In genomic region chr11:60161766-60162165, GRCh38 we compare ENCODE assay signal across 37 cellular contexts. TPM values are rescaled to one million over a fixed set of nuclear protein-coding genes. Genes with fewer than 3 reads are reported as not detected.
"Had no signal": no experiment of that assay in that cellular context is flagged by ENCODE, and none has a peak within 500 bp of the region (broad histone marks: within the 10 kb centered on the region; RNA-seq: fewer than 3 reads in every experiment).

No MANE protein-coding gene starts in this region.

- H3K9me3 ChIP-seq: adrenal gland, esophagus muscularis mucosa, gastroesophageal sphincter had no signal

- FAIRE-seq: astrocyte, colon, endometrium had no signal

- H3K4me1 ChIP-seq: adrenal gland, esophagus muscularis mucosa, foreskin keratinocyte, gastroesophageal sphincter had no signal

- H3K27ac ChIP-seq: adrenal gland, brain microvascular endothelial cell, esophagus muscularis mucosa, foreskin keratinocyte, gastroesophageal sphincter, hepatocyte, WERI-Rb-1 had no signal

- DNase-seq: activated B cell treated with CpG ODN at 0.5 μM for 24 hours; activated CD4-positive, alpha-beta memory T cell treated with anti-CD3 and anti-CD28 coated beads for 36 hours; activated CD4-positive, alpha-beta T cell treated with anti-CD3 and anti-CD28 coated beads for 48 hours; activated CD4-positive, alpha-beta T cell treated with anti-CD3 and anti-CD28 coated beads, Interleukin-2, amount 50 U/mL, for 1 hour; activated CD8-positive, alpha-beta memory T cell treated with anti-CD3 and anti-CD28 coated beads, Interleukin-2, amount 10 ng/mL, durations not matched to agents 7 days and 5 days; activated CD8-positive, alpha-beta memory T cell treated with anti-CD3 and anti-CD28 coated beads, Interleukin-2, amount 50 U/mL, for 4 hours; activated CD8-positive, alpha-beta T cell treated with anti-CD3 and anti-CD28 coated beads, Interleukin-2, amount 10 ng/mL, durations not matched to agents 7 days and 5 days; activated effector memory CD4-positive, alpha-beta T cell treated with anti-CD3 and anti-CD28 coated beads, Interleukin-2, amount 50 U/mL, for 16 hours; activated naive CD4-positive, alpha-beta T cell treated with anti-CD3 and anti-CD28 coated beads for 36 hours; activated naive CD8-positive, alpha-beta T cell treated with anti-CD3 and anti-CD28 coated beads for 36 hours; activated naive CD8-positive, alpha-beta T cell treated with anti-CD3 and anti-CD28 coated beads, Interleukin-2, amount 50 U/mL, for 24 hours; activated T-cell treated with anti-CD3 and anti-CD28 coated beads, Interleukin-2, amount 50 U/mL, for 1 hour; activated T-cell treated with anti-CD3 and anti-CD28 coated beads, Interleukin-2, amount 50 U/mL, for 48 hours; adrenal gland; anterior cingulate cortex; brain microvascular endothelial cell; caudate nucleus; cortex of kidney; effector CD8-positive, alpha-beta T cell; heart right ventricle; T-helper 1 cell; T-helper 17 cell; T1000; WERI-Rb-1 had no signal

- H2AFZ ChIP-seq: hepatocyte had no signal

- H3K79me2 ChIP-seq: hepatocyte had no signal

- H3K4me2 ChIP-seq: hepatocyte had no signal

- H3K27me3 ChIP-seq: adrenal gland, brain microvascular endothelial cell, esophagus muscularis mucosa, foreskin keratinocyte, gastroesophageal sphincter, heart right ventricle, hepatocyte had no signal

- H3K4me3 ChIP-seq: adrenal gland, esophagus muscularis mucosa, gastroesophageal sphincter, heart right ventricle, hepatocyte had no signal

- ATAC-seq: activated CD4-positive, CD25-positive, alpha-beta regulatory T cell treated with anti-CD3 and anti-CD28 coated beads, Interleukin-2, amount 50 U/mL, for 24 hours; activated CD8-positive, alpha-beta memory T cell treated with anti-CD3 and anti-CD28 coated beads, Interleukin-2, amount 10 ng/mL, durations not matched to agents 7 days and 5 days; activated CD8-positive, alpha-beta T cell treated with anti-CD3 and anti-CD28 coated beads, Interleukin-2, amount 10 ng/mL, durations not matched to agents 7 days and 5 days; activated naive CD8-positive, alpha-beta T cell treated with anti-CD3 and anti-CD28 coated beads, Interleukin-2, amount 50 U/mL, for 24 hours; foreskin keratinocyte; gastroesophageal sphincter; T-helper 17 cell had no signal

- H3K36me3 ChIP-seq: adrenal gland, brain microvascular endothelial cell, esophagus muscularis mucosa, gastroesophageal sphincter, heart right ventricle, WERI-Rb-1 had no signal

RNA-seq across cellular contexts. Expression of gene MS4A6A, which starts 21.1 kb away (rescaled TPM):
- total RNA-seq: activated B cell treated with CpG ODN at 0.5 μM for 24 hours; activated CD4-positive, alpha-beta memory T cell treated with anti-CD3 and anti-CD28 coated beads for 36 hours; activated CD8-positive, alpha-beta memory T cell treated with anti-CD3 and anti-CD28 coated beads for 36 hours; activated CD8-positive, alpha-beta memory T cell treated with anti-CD3 and anti-CD28 coated beads, Interleukin-2, amount 10 ng/mL, durations not matched to agents 7 days and 5 days; activated CD8-positive, alpha-beta T cell treated with anti-CD3 and anti-CD28 coated beads, Interleukin-2, amount 10 ng/mL, durations not matched to agents 7 days and 5 days; activated naive CD4-positive, alpha-beta T cell treated with anti-CD3 and anti-CD28 coated beads for 36 hours; activated naive CD8-positive, alpha-beta T cell treated with anti-CD3 and anti-CD28 coated beads for 36 hours; activated T-helper 1 cell treated with anti-CD3 and anti-CD28 coated beads, Interleukin-12 subunit alpha, Interleukin-12 subunit beta, Interleukin-2, Interleukin-4 antibody, amounts not matched to agents 30 ng/mL and 10 ng/mL and 1 ng/mL, durations not matched to agents 14 hours and 24 hours and 36 hours; activated T-helper 2 cell treated with anti-CD3 and anti-CD28 coated beads, Interferon-gamma antibody, Interleukin-2, Interleukin-4, amounts not matched to agents 10 μg/mL and 5 μg/mL and 100 μg/mL, durations not matched to agents 14 hours and 24 hours and 36 hours; astrocyte; chondrocyte; epithelial cell of proximal tubule; foreskin keratinocyte had no signal
- polyA plus RNA-seq: foreskin keratinocyte had no signal
